ENCODE assay signal across 20 cellular contexts in the genomic region with DNA sequence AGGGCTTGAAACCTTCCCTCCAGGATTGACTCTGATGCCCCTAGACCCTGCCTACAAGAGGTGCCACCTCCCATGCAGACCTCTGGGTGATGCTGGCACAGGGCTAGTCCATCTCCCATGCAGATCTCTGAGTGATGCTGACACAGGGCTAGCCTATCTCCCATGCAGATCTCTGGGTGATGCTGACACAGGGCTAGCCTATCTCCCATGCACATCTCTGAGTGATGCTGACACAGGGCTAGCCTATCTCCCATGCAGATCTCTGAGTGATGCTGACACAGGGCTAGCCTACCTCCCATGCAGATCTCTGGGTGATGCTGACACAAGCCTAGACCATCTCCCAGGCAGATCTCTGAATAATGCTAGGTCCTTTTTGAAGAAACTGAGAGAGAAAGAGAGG.
"Had no signal": no experiment of that assay in that cellular context is flagged by ENCODE, and none has a peak within 500 bp of the region (broad histone marks: within the 10 kb centered on the region; RNA-seq: fewer than 3 reads in every experiment).

No MANE protein-coding gene starts in this region.

- DNase-seq: activated CD4-positive, CD25-positive, alpha-beta regulatory T cell; activated effector memory CD4-positive, alpha-beta T cell treated with anti-CD3 and anti-CD28 coated beads, Interleukin-2, amount 50 U/mL, for 16 hours; activated T-cell treated with anti-CD3 and anti-CD28 coated beads, Interleukin-2, amount 50 U/mL, for 4 hours; effector CD8-positive, alpha-beta T cell; hippocampal formation; spleen; stimulated activated naive B cell treated with anti-CD40 and anti-IgM and Interleukin-4, amounts not matched to agents 10 μg/mL and 1 μg/mL and 100 μg/mL, for 72 hours had no signal

- FAIRE-seq: kidney had no signal

- H3K9me3 ChIP-seq: ascending aorta, breast epithelium, thoracic aorta, upper lobe of left lung had no signal

- H3K36me3 ChIP-seq: ascending aorta, breast epithelium, spleen, thoracic aorta, upper lobe of left lung had no signal

- H3K9me3 Mint-ChIP-seq: activated CD4-positive, alpha-beta T cell treated with anti-CD3 and anti-CD28 coated beads, Interleukin-2, amount 10 ng/mL, durations not matched to agents 24 days and 14 days; activated CD8-positive, alpha-beta T cell treated with anti-CD3 and anti-CD28 coated beads for 36 hours; activated naive CD4-positive, alpha-beta T cell treated with anti-CD3 and anti-CD28 coated beads, Interleukin-2, amount 50 U/mL, for 24 hours; activated T-cell treated with anti-CD3 and anti-CD28 coated beads, Interleukin-2, amount 50 U/mL, for 4 hours; dendritic cell treated with granulocyte-macrophage colony-stimulating factor and Interleukin-4, amounts not matched to agents 40 ng/mL and 50 ng/mL, for 4 days; mesothelial cell of epicardium; nephron had no signal

- H3K36me3 Mint-ChIP-seq: activated naive CD4-positive, alpha-beta T cell treated with anti-CD3 and anti-CD28 coated beads, Interleukin-2, amount 50 U/mL, for 24 hours; mesothelial cell of epicardium had no signal

- H3K4me3 ChIP-seq: ascending aorta, breast epithelium, lung, spleen, thoracic aorta, upper lobe of left lung had no signal

- H3K4me1 ChIP-seq: breast epithelium had no signal

- H3K27ac ChIP-seq: ascending aorta, breast epithelium, spleen, thoracic aorta, upper lobe of left lung had no signal

- H3K27ac Mint-ChIP-seq: activated CD4-positive, alpha-beta T cell treated with anti-CD3 and anti-CD28 coated beads, Interleukin-2, amount 10 ng/mL, durations not matched to agents 24 days and 14 days; activated CD8-positive, alpha-beta T cell treated with anti-CD3 and anti-CD28 coated beads for 36 hours; activated naive CD4-positive, alpha-beta T cell treated with anti-CD3 and anti-CD28 coated beads, Interleukin-2, amount 50 U/mL, for 24 hours; dendritic cell treated with granulocyte-macrophage colony-stimulating factor and Interleukin-4, amounts not matched to agents 40 ng/mL and 50 ng/mL, for 4 days; mesothelial cell of epicardium; nephron; stimulated activated naive B cell treated with anti-CD40 and anti-IgM and Interleukin-4, amounts not matched to agents 10 μg/mL and 1 μg/mL and 100 μg/mL, for 72 hours had no signal

- ATAC-seq: left lobe of liver had no signal

- H3K4me3 Mint-ChIP-seq: activated CD4-positive, alpha-beta T cell treated with anti-CD3 and anti-CD28 coated beads, Interleukin-2, amount 10 ng/mL, durations not matched to agents 24 days and 14 days; activated CD8-positive, alpha-beta T cell treated with anti-CD3 and anti-CD28 coated beads for 36 hours; activated naive CD4-positive, alpha-beta T cell treated with anti-CD3 and anti-CD28 coated beads, Interleukin-2, amount 50 U/mL, for 24 hours; activated T-cell treated with anti-CD3 and anti-CD28 coated beads, Interleukin-2, amount 50 U/mL, for 4 hours; dendritic cell treated with granulocyte-macrophage colony-stimulating factor and Interleukin-4, amounts not matched to agents 40 ng/mL and 50 ng/mL, for 4 days; mesothelial cell of epicardium; nephron; stimulated activated naive B cell treated with anti-CD40 and anti-IgM and Interleukin-4, amounts not matched to agents 10 μg/mL and 1 μg/mL and 100 μg/mL, for 72 hours had no signal

- H3K27me3 ChIP-seq: ascending aorta, upper lobe of left lung had no signal
